ENCODE assay signal across 8 cellular contexts in genomic region chr16:53099318-53100130, GRCh38. TPM values are rescaled to one million over a fixed set of nuclear protein-coding genes. Genes with fewer than 3 reads are reported as not detected.
DNase-seq lines count a peak whose midpoint lies in the region; ATAC-seq and TF ChIP-seq lines count a peak whose summit lies in the region.

No MANE protein-coding gene starts in this region.

- H3K27ac ChIP-seq in body of pancreas = peak overlapping the region; percentile 89 to 93 (median 92)

- ATAC-seq in HG02870 (IDR thresholded peaks at IDR 0.05; ENCODE audit: unreplicated experiment) = peak; percentile 54
- peak; percentile 95 for ATAC-seq in body of pancreas

- no peaks in the 10 kb centered on the region for H3K27me3 ChIP-seq in body of pancreas

- intact Hi-C loops in body of pancreas (cut with DNase I) = no loop called here

- H3K4me3 ChIP-seq in body of pancreas = no peak overlapping the region
- peak overlapping the region; percentile 40 for H3K4me3 ChIP-seq in retinal pigment epithelial cell (ENCODE audit: low read length)

- TF ChIP-seq CTCF in body of pancreas (IDR thresholded peaks at IDR 0.05) (peak in 1 of 7 experiments; percentile 17), retinal pigment epithelial cell (conservative IDR thresholded peaks at IDR 0.05; ENCODE audit: low read depth, low read length) (no peak)

- H3K36me3 ChIP-seq in body of pancreas (replicated peaks in 1 of 2; ENCODE audit: insufficient read depth in 1 of 2, low read depth in 2 of 2) = no peaks in the 10 kb centered on the region

- peaks cover 30% of the 10 kb centered on the region for H3K4me1 ChIP-seq in body of pancreas

- H3K9me3 ChIP-seq in body of pancreas = no peaks in the 10 kb centered on the region

- DNase-seq in NCI-H146 treated with DMSO at 0.1 percent for 48 hours (lab: John Stamatoyannopoulos, UW; ENCODE audit: unreplicated experiment) (peak; percentile 82), T-helper 9 cell (peak; percentile 53), body of pancreas (peak; percentile 95 to 98 (median 98)), iPS DF 19.7 (ENCODE audit: low read depth, low spot score) (peak; percentile 88), retinal pigment epithelial cell (ENCODE audit: low read depth) (peak; percentile 72), RKO (ENCODE audit: low spot score) (no peak)

- WGBS in body of pancreas, 2 donors = 2 to 8% methylated on average over 13 to 26 of the region's 26 CpGs

- TF ChIP-seq POLR2A in GM15510 (IDR thresholded peaks at IDR 0.05; ENCODE audit: borderline replicate concordance, extremely low read depth, insufficient read length) (peak; percentile 42), body of pancreas (IDR thresholded peaks at IDR 0.05) (peak; percentile 23 to 81 (median 76))

RNA-seq across cellular contexts. Expression of gene CHD9, which starts 44.7 kb away (rescaled TPM):
- 10 to 100 TPM; 38.1 to 58.7 TPM for total RNA-seq in body of pancreas

RNA-seq across cellular contexts. Expression of gene CHD9NB, which starts 46.8 kb away (rescaled TPM):
- total RNA-seq in body of pancreas = 10 to 100 TPM in 1 of 2 donors, 1 to 10 TPM in 1; 3.1 to 12.5 TPM
